In genomic region chr3:111128884-111129283, GRCh38 we compare ENCODE assay signal across 1 cellular context.
TF ChIP-seq lines count a peak whose summit lies in the region.

No MANE protein-coding gene starts in this region.

TF ChIP-seq in GM23338, 12 proteins besides CTCF, POLR2A, EP300 and RAD21 (continued from another document):
- TF ChIP-seq REST (IDR thresholded peaks at IDR 0.05; ENCODE audit: unreplicated experiment) (no peak), JUNB (IDR thresholded peaks at IDR 0.05; ENCODE audit: unreplicated experiment) (no peak), ZNF331 (CRISPR knock-in tag; IDR thresholded peaks at IDR 0.05; ENCODE audit: low read depth) (no peak), STAT1 (IDR thresholded peaks at IDR 0.05; ENCODE audit: unreplicated experiment) (no peak)
TF ChIP-seq in GM23338: peak in this region for 0.
